In genomic region chr12:94831081-94831747, GRCh38 we compare ENCODE assay signal across 8 cellular contexts.
DNase-seq lines count a peak whose midpoint lies in the region; ATAC-seq and TF ChIP-seq lines count a peak whose summit lies in the region.

No MANE protein-coding gene starts in this region.

- no peak for TF ChIP-seq POLR2A in esophagus muscularis mucosa (IDR thresholded peaks at IDR 0.05; ENCODE audit: low read depth)
- TF ChIP-seq POLR2A in prostate gland (IDR thresholded peaks at IDR 0.05): no peak

- no peak for TF ChIP-seq EP300 in esophagus muscularis mucosa (IDR thresholded peaks at IDR 0.05)

- H3K27ac ChIP-seq in esophagus muscularis mucosa (replicated peaks in 1 of 4): peak overlapping the region; percentile 78 to 84 (median 82)
- no peak overlapping the region for H3K27ac ChIP-seq in prostate gland

- peak overlapping the region; percentile 12 to 89 (median 52) for H3K4me3 Mint-ChIP-seq in IgD-negative memory B cell

- intact Hi-C loops in esophagus muscularis mucosa (cut with DNase I): no loop called here
- intact Hi-C loops in prostate gland (cut with DNase I): no loop called here

- H3K27me3 ChIP-seq in esophagus muscularis mucosa (no peaks in the 10 kb centered on the region), prostate gland (replicated peaks; ENCODE audit: insufficient read depth) (no peaks in the 10 kb centered on the region)

- peak; percentile 93 for ATAC-seq in GM21528 (IDR thresholded peaks at IDR 0.05; ENCODE audit: low FRiP score, unreplicated experiment)

- peak overlapping the region; percentile 81 to 99 (median 96) for H3K27ac Mint-ChIP-seq in IgD-negative memory B cell

- TF ChIP-seq CTCF in esophagus muscularis mucosa (IDR thresholded peaks at IDR 0.05) (no peak), prostate gland (IDR thresholded peaks at IDR 0.05) (no peak)

- no peaks in the 10 kb centered on the region for H3K27me3 Mint-ChIP-seq in IgD-negative memory B cell

- H3K36me3 ChIP-seq in esophagus muscularis mucosa: no peaks in the 10 kb centered on the region
- H3K36me3 ChIP-seq in prostate gland: no peaks in the 10 kb centered on the region

- H3K9me3 ChIP-seq in esophagus muscularis mucosa (no peaks in the 10 kb centered on the region), prostate gland (no peaks in the 10 kb centered on the region)

- peaks cover 29 to 40% (median 39%) of the 10 kb centered on the region in 3 donors for H3K4me1 Mint-ChIP-seq in IgD-negative memory B cell

- H3K4me1 ChIP-seq in esophagus muscularis mucosa (peaks cover 11 to 49% (median 48%) of the 10 kb centered on the region in 4 donors), prostate gland (replicated peaks) (no peaks in the 10 kb centered on the region)

- DNase-seq in NCI-H2107 treated with DMSO at 0.1 percent for 48 hours (lab: John Stamatoyannopoulos, UW; ENCODE audit: unreplicated experiment) (peak; percentile 60), NCI-H2107 (lab: John Stamatoyannopoulos, UW) (no peak), esophagus muscularis mucosa (ENCODE audit: extremely low spot score) (peak; percentile 66), mesenteric fat pad (ENCODE audit: low spot score) (no peak), epidermal melanocyte (ENCODE audit: insufficient read length, low spot score) (no peak), prostate gland (ENCODE audit: low spot score) (no peak)

- no peak overlapping the region for H3K4me3 ChIP-seq in esophagus muscularis mucosa
- H3K4me3 ChIP-seq in prostate gland: no peak overlapping the region

- no peaks in the 10 kb centered on the region for H3K36me3 Mint-ChIP-seq in IgD-negative memory B cell

- WGBS in esophagus muscularis mucosa: 80% methylated on average over 6 of the region's 9 CpGs
- 73% methylated on average over 9 of the region's 9 CpGs for WGBS in prostate gland

- peaks cover 0 to 2% (median 0%) of the 10 kb centered on the region in 3 donors for H3K9me3 Mint-ChIP-seq in IgD-negative memory B cell

Comparison
In these comparisons a context has a peak if more than half of its experiments do, and no peak if none do; other contexts are left out.
1. DNase-seq: peak in NCI-H2107 treated with DMSO at 0.1 percent for 48 hours (single experiment) and esophagus muscularis mucosa (single experiment); none in NCI-H2107 (single experiment), mesenteric fat pad (single experiment), epidermal melanocyte (single experiment) and prostate gland (single experiment).
2. H3K27ac ChIP-seq: peak in esophagus muscularis mucosa (4 of 4); none in prostate gland (0 of 2).